ENCODE assay signal across 35 cellular contexts in genomic region chrX:57451426-57452020, GRCh38.
"Had no signal": no experiment of that assay in that cellular context is flagged by ENCODE, and none has a peak within 500 bp of the region (broad histone marks: within the 10 kb centered on the region; RNA-seq: fewer than 3 reads in every experiment).

No MANE protein-coding gene starts in this region.

- H3K27ac Mint-ChIP-seq: activated B cell treated with CpG ODN at 0.5 μM for 24 hours; activated CD4-positive, alpha-beta memory T cell treated with anti-CD3 and anti-CD28 coated beads for 36 hours; activated naive CD8-positive, alpha-beta T cell treated with anti-CD3 and anti-CD28 coated beads, Interleukin-2, amount 10 ng/mL, durations not matched to agents 7 days and 5 days; T-cell; T-helper 17 cell had no signal

- H3K9me3 ChIP-seq: ascending aorta, body of pancreas, breast epithelium, Peyer's patch had no signal

- H3K4me3 ChIP-seq: ascending aorta, body of pancreas, breast epithelium, Peyer's patch had no signal

- H3K27ac ChIP-seq: ascending aorta, body of pancreas, breast epithelium, KMS-11, Peyer's patch, RWPE1, VCaP had no signal

- H3K36me3 Mint-ChIP-seq: activated naive CD8-positive, alpha-beta T cell treated with anti-CD3 and anti-CD28 coated beads, Interleukin-2, amount 10 ng/mL, durations not matched to agents 7 days and 5 days had no signal

- H3K4me1 Mint-ChIP-seq: activated B cell treated with CpG ODN at 0.5 μM for 24 hours; activated naive CD8-positive, alpha-beta T cell treated with anti-CD3 and anti-CD28 coated beads, Interleukin-2, amount 10 ng/mL, durations not matched to agents 7 days and 5 days had no signal

- H3K4me3 Mint-ChIP-seq: activated B cell treated with CpG ODN at 0.5 μM for 24 hours; activated CD4-positive, alpha-beta memory T cell treated with anti-CD3 and anti-CD28 coated beads for 36 hours; activated naive CD8-positive, alpha-beta T cell treated with anti-CD3 and anti-CD28 coated beads, Interleukin-2, amount 10 ng/mL, durations not matched to agents 7 days and 5 days; T-cell; T-helper 17 cell had no signal

- ATAC-seq: body of pancreas, Right ventricle myocardium inferior, SK-N-SH treated with all-trans-retinoic acid at 6 μM for 48 hours, T-cell, T-helper 17 cell had no signal

- DNase-seq: activated B cell treated with CpG ODN at 0.5 μM for 24 hours; activated CD4-positive, alpha-beta memory T cell treated with anti-CD3 and anti-CD28 coated beads for 36 hours; activated CD4-positive, alpha-beta T cell treated with anti-CD3 and anti-CD28 coated beads for 4 hours; activated CD4-positive, alpha-beta T cell treated with anti-CD3 and anti-CD28 coated beads, Interleukin-2, amount 50 U/mL, for 1 hour; activated CD4-positive, CD25-positive, alpha-beta regulatory T cell treated with anti-CD3 and anti-CD28 coated beads, Interleukin-2, amount 50 U/mL, for 72 hours; activated CD8-positive, alpha-beta memory T cell treated with anti-CD3 and anti-CD28 coated beads, Interleukin-2, amount 50 U/mL, for 4 hours; activated effector memory CD4-positive, alpha-beta T cell treated with anti-CD3 and anti-CD28 coated beads, Interleukin-2, amount 50 U/mL, for 16 hours; activated naive CD4-positive, alpha-beta T cell; activated naive CD4-positive, alpha-beta T cell treated with anti-CD3 and anti-CD28 coated beads, Interleukin-2, amount 50 U/mL, for 16 hours; activated naive CD8-positive, alpha-beta T cell treated with anti-CD3 and anti-CD28 coated beads, Interleukin-2, amount 10 ng/mL, durations not matched to agents 7 days and 5 days; activated T-cell treated with anti-CD3 and anti-CD28 coated beads for 4 hours; activated T-cell treated with anti-CD3 and anti-CD28 coated beads, Interleukin-2, amount 50 U/mL, for 48 hours; amygdala; body of pancreas; MM.1S; MV-4-11; NCI-H1092; NCI-H1436 treated with DMSO at 0.1 percent for 48 hours; NCI-H1694 treated with DMSO at 0.1 percent for 48 hours; NCI-H2029; NCI-H345; NCI-H524 treated with DMSO at 0.1 percent for 48 hours; NCI-H774; Peyer's patch; SIG-M5; T-cell; T-helper 17 cell; T-helper 9 cell had no signal

- H3K27me3 Mint-ChIP-seq: activated B cell treated with CpG ODN at 0.5 μM for 24 hours; activated CD4-positive, alpha-beta memory T cell treated with anti-CD3 and anti-CD28 coated beads for 36 hours; activated naive CD8-positive, alpha-beta T cell treated with anti-CD3 and anti-CD28 coated beads, Interleukin-2, amount 10 ng/mL, durations not matched to agents 7 days and 5 days; T-helper 17 cell had no signal

- H3K9ac ChIP-seq: KMS-11 had no signal

- H3K4me2 ChIP-seq: KMS-11 had no signal

- H3K4me1 ChIP-seq: ascending aorta, body of pancreas, breast epithelium, Peyer's patch had no signal

- H3K9me3 Mint-ChIP-seq: activated B cell treated with CpG ODN at 0.5 μM for 24 hours; activated CD4-positive, alpha-beta memory T cell treated with anti-CD3 and anti-CD28 coated beads for 36 hours; activated naive CD8-positive, alpha-beta T cell treated with anti-CD3 and anti-CD28 coated beads, Interleukin-2, amount 10 ng/mL, durations not matched to agents 7 days and 5 days; T-cell had no signal

- H3K27me3 ChIP-seq: ascending aorta, body of pancreas, Peyer's patch had no signal

- H3K36me3 ChIP-seq: ascending aorta, breast epithelium, Peyer's patch had no signal
